In the genomic region with DNA sequence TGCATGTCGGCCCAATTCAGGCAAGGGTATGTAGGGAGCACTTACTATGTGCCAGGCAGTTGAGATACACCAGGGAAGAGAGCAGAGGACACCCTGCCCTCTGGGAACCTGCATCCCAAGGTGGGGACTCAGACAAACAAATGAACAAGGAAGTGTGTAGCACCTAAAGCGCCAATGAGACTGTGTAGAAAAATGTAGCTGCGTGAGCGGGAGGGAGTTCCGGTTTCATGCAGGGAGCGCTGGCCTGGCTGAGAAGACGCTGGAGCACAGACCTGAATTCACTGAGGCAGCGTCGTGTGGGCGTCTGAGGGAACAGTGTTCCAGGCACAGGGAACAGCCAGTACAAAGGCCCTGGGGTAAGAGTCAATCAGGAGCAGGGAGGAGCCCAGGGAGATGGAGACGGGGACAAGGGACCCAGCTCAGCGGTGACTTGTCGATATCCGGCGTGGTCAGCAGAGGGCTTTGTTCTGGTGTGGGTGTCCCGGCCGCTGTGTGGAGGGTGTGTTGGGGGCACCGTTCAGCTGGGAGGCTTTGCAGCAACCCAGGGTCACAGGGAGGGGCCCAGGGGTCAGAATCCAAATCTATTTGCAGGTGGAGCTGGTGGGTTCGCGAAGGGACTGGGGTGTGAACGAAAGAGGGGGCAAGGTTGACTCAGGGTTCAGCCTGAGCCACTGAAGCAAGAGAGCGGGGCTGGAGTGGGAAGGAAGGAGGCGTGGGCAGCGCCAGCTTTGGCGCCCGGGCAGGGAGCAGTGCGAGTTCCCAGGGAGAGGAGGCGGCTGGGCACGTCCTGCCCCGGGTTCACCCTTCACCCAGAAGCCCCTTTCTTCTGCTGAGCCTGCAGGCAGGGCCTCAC, we compare ENCODE assay signal across 28 cellular contexts. TPM values are rescaled to one million over a fixed set of nuclear protein-coding genes. Genes with fewer than 3 reads are reported as not detected.
"Had no signal": no experiment of that assay in that cellular context is flagged by ENCODE, and none has a peak within 500 bp of the region (broad histone marks: within the 10 kb centered on the region; RNA-seq: fewer than 3 reads in every experiment).

No MANE protein-coding gene starts in this region.

- DNase-seq: cortex of kidney; dorsolateral prefrontal cortex; effector CD8-positive, alpha-beta T cell; foreskin melanocyte; heart left ventricle; hippocampal formation; left colon; left ventricle myocardium superior; mesendoderm; naive B cell; nucleus accumbens; spleen; stimulated activated CD4-positive, alpha-beta T cell treated with anti-CD3 and anti-CD28 coated beads, Interleukin-15, amount 100 ng/mL, for 24 hours; stimulated activated CD4-positive, alpha-beta T cell treated with anti-CD3 and anti-CD28 coated beads, Interleukin-1b, Interleukin-23, amount 100 ng/mL, for 48 hours; stimulated activated CD4-positive, alpha-beta T cell treated with anti-CD3 and anti-CD28 coated beads, Interleukin-4, amount 100 ng/mL, for 24 hours; tibial artery; uterus had no signal

- ATAC-seq: heart left ventricle; left colon; left ventricle myocardium superior; pancreas; sciatic nerve; stimulated activated memory B cell treated with anti-CD40 and anti-IgM and Interleukin-4, amounts not matched to agents 10 μg/mL and 1 μg/mL and 100 μg/mL, for 72 hours had no signal

- H3K9me3 Mint-ChIP-seq: naive B cell; neural crest cell; stimulated activated memory B cell treated with anti-CD40 and anti-IgM and Interleukin-4, amounts not matched to agents 10 μg/mL and 1 μg/mL and 100 μg/mL, for 72 hours; stimulated activated naive CD8-positive, alpha-beta T cell treated with anti-CD3 and anti-CD28 coated beads, Interleukin-15, Interleukin-2, amounts not matched to agents 100 ng/mL and 50 ng/mL, for 24 hours had no signal

- H3K27me3 ChIP-seq: dorsolateral prefrontal cortex, heart left ventricle, pancreas, spleen, tibial artery, upper lobe of left lung, uterus had no signal

- H3K4me3 ChIP-seq: dorsolateral prefrontal cortex, heart left ventricle, pancreas, prostate gland, spleen, tibial artery, upper lobe of left lung, uterus had no signal

- H3K36me3 ChIP-seq: heart left ventricle, pancreas, prostate gland, spleen, upper lobe of left lung, uterus had no signal

- H3K27me3 Mint-ChIP-seq: naive B cell; stimulated activated naive CD8-positive, alpha-beta T cell treated with anti-CD3 and anti-CD28 coated beads, Interleukin-15, Interleukin-2, amounts not matched to agents 100 ng/mL and 50 ng/mL, for 24 hours had no signal

- H3K4me3 Mint-ChIP-seq: naive B cell; neural crest cell; stimulated activated memory B cell treated with anti-CD40 and anti-IgM and Interleukin-4, amounts not matched to agents 10 μg/mL and 1 μg/mL and 100 μg/mL, for 72 hours; stimulated activated naive CD8-positive, alpha-beta T cell treated with anti-CD3 and anti-CD28 coated beads, Interleukin-15, Interleukin-2, amounts not matched to agents 100 ng/mL and 50 ng/mL, for 24 hours had no signal

- H3K4me1 ChIP-seq: pancreas, prostate gland, tibial artery, uterus had no signal

- H3K9me3 ChIP-seq: heart left ventricle, pancreas, prostate gland, spleen, tibial artery, upper lobe of left lung, uterus had no signal

- H3K27ac Mint-ChIP-seq: stimulated activated memory B cell treated with anti-CD40 and anti-IgM and Interleukin-4, amounts not matched to agents 10 μg/mL and 1 μg/mL and 100 μg/mL, for 72 hours; stimulated activated naive CD8-positive, alpha-beta T cell treated with anti-CD3 and anti-CD28 coated beads, Interleukin-15, Interleukin-2, amounts not matched to agents 100 ng/mL and 50 ng/mL, for 24 hours had no signal

- H3K27ac ChIP-seq: dorsolateral prefrontal cortex, heart left ventricle, pancreas, prostate gland, spleen, tibial artery, upper lobe of left lung, uterus had no signal

RNA-seq across cellular contexts. Expression of gene NECAB2, which starts 32.8 kb away (rescaled TPM):
- total RNA-seq: kidney epithelial cell, lung microvascular endothelial cell, renal cortical epithelial cell, skeletal muscle tissue had no signal
